In genomic region chr16:17282247-17282646, GRCh38 we compare ENCODE assay signal across 20 cellular contexts.
"Had no signal": no experiment of that assay in that cellular context is flagged by ENCODE, and none has a peak within 500 bp of the region (broad histone marks: within the 10 kb centered on the region; RNA-seq: fewer than 3 reads in every experiment).

No MANE protein-coding gene starts in this region.

- H3K36me3 ChIP-seq: brain microvascular endothelial cell, left ventricle myocardium inferior, neutrophil, transverse colon, WERI-Rb-1 had no signal

- ATAC-seq: activated CD4-positive, alpha-beta T cell treated with anti-CD3 and anti-CD28 coated beads for 36 hours; activated CD8-positive, alpha-beta memory T cell treated with anti-CD3 and anti-CD28 coated beads, Interleukin-2, amount 10 ng/mL, durations not matched to agents 7 days and 5 days; activated naive CD4-positive, alpha-beta T cell treated with anti-CD3 and anti-CD28 coated beads, Interleukin-2, amount 50 U/mL, for 72 hours; esophagus mucosa; natural killer cell; stimulated activated naive CD8-positive, alpha-beta T cell treated with anti-CD3 and anti-CD28 coated beads, Interleukin-15, Interleukin-2, amounts not matched to agents 100 U/mL and 50 U/mL, for 24 hours had no signal

- H3K9me3 ChIP-seq: left ventricle myocardium inferior, neutrophil, transverse colon had no signal

- H3K27ac ChIP-seq: brain microvascular endothelial cell, coronary artery, left ventricle myocardium inferior, neutrophil, transverse colon, WERI-Rb-1 had no signal

- H3K27ac Mint-ChIP-seq: activated CD4-positive, alpha-beta memory T cell treated with anti-CD3 and anti-CD28 coated beads for 36 hours; activated CD4-positive, alpha-beta T cell treated with anti-CD3 and anti-CD28 coated beads for 36 hours; activated CD8-positive, alpha-beta memory T cell treated with anti-CD3 and anti-CD28 coated beads, Interleukin-2, amount 10 ng/mL, durations not matched to agents 7 days and 5 days; activated naive CD4-positive, alpha-beta T cell treated with anti-CD3 and anti-CD28 coated beads, Interleukin-2, amount 50 U/mL, for 72 hours; natural killer cell had no signal

- H3K4me3 ChIP-seq: coronary artery, left ventricle myocardium inferior, transverse colon had no signal

- H3K4me3 Mint-ChIP-seq: activated CD4-positive, alpha-beta memory T cell treated with anti-CD3 and anti-CD28 coated beads for 36 hours; activated CD4-positive, alpha-beta T cell treated with anti-CD3 and anti-CD28 coated beads for 36 hours; activated CD8-positive, alpha-beta memory T cell treated with anti-CD3 and anti-CD28 coated beads, Interleukin-2, amount 10 ng/mL, durations not matched to agents 7 days and 5 days; central memory CD8-positive, alpha-beta T cell; natural killer cell had no signal

- DNase-seq: activated CD4-positive, alpha-beta memory T cell treated with anti-CD3 and anti-CD28 coated beads for 36 hours; activated CD4-positive, alpha-beta T cell treated with anti-CD3 and anti-CD28 coated beads for 36 hours; activated CD8-positive, alpha-beta memory T cell treated with anti-CD3 and anti-CD28 coated beads, Interleukin-2, amount 10 ng/mL, durations not matched to agents 7 days and 5 days; activated T-cell treated with anti-CD3 and anti-CD28 coated beads, Interleukin-2, amount 50 U/mL, for 1 hour; brain microvascular endothelial cell; hippocampal formation; kidney; left ventricle myocardium inferior; mesenchymal stem cell; natural killer cell; stimulated activated CD4-positive, alpha-beta T cell treated with anti-CD3 and anti-CD28 coated beads, Interleukin-4, amount 100 ng/mL, for 1 hour; stimulated activated naive CD8-positive, alpha-beta T cell treated with anti-CD3 and anti-CD28 coated beads, Interleukin-15, Interleukin-2, amounts not matched to agents 100 U/mL and 50 U/mL, for 24 hours; T1000; transverse colon had no signal

- H3K27me3 ChIP-seq: brain microvascular endothelial cell, neutrophil, transverse colon had no signal

- H3K9me3 Mint-ChIP-seq: activated CD4-positive, alpha-beta memory T cell treated with anti-CD3 and anti-CD28 coated beads for 36 hours; activated naive CD4-positive, alpha-beta T cell treated with anti-CD3 and anti-CD28 coated beads, Interleukin-2, amount 50 U/mL, for 72 hours; central memory CD8-positive, alpha-beta T cell; natural killer cell had no signal

- H3K36me3 Mint-ChIP-seq: activated CD4-positive, alpha-beta memory T cell treated with anti-CD3 and anti-CD28 coated beads for 36 hours; activated CD8-positive, alpha-beta memory T cell treated with anti-CD3 and anti-CD28 coated beads, Interleukin-2, amount 10 ng/mL, durations not matched to agents 7 days and 5 days; activated naive CD4-positive, alpha-beta T cell treated with anti-CD3 and anti-CD28 coated beads, Interleukin-2, amount 50 U/mL, for 72 hours; natural killer cell had no signal

- H3K27me3 Mint-ChIP-seq: activated CD4-positive, alpha-beta memory T cell treated with anti-CD3 and anti-CD28 coated beads for 36 hours; activated CD4-positive, alpha-beta T cell treated with anti-CD3 and anti-CD28 coated beads for 36 hours; activated CD8-positive, alpha-beta memory T cell treated with anti-CD3 and anti-CD28 coated beads, Interleukin-2, amount 10 ng/mL, durations not matched to agents 7 days and 5 days; central memory CD8-positive, alpha-beta T cell had no signal
